ENCODE assay signal across 1 cellular context in the genomic region with DNA sequence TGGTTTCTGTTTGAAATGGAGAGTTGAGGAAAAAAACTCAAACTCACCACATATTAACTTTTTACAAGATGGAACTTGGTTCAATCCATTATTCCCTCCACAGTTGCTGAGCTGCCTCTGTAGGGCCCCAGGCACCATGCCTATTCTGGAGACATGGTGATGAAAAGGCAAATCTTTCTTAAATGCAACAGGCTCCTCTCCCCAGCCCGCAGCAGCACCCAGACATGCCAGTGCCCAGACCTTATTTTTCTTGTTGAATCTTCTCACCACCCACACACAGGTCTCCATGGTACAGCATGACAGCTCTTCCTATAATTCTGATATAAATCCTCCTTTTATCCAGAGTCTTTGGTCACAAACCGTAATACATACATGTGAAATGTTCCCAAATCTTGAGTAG.
TF ChIP-seq lines count a peak whose summit lies in the region.

No MANE protein-coding gene starts in this region.

TF ChIP-seq in GM12878, 131 proteins besides CTCF, POLR2A, EP300 and RAD21:
- TF ChIP-seq, protein P1, sequence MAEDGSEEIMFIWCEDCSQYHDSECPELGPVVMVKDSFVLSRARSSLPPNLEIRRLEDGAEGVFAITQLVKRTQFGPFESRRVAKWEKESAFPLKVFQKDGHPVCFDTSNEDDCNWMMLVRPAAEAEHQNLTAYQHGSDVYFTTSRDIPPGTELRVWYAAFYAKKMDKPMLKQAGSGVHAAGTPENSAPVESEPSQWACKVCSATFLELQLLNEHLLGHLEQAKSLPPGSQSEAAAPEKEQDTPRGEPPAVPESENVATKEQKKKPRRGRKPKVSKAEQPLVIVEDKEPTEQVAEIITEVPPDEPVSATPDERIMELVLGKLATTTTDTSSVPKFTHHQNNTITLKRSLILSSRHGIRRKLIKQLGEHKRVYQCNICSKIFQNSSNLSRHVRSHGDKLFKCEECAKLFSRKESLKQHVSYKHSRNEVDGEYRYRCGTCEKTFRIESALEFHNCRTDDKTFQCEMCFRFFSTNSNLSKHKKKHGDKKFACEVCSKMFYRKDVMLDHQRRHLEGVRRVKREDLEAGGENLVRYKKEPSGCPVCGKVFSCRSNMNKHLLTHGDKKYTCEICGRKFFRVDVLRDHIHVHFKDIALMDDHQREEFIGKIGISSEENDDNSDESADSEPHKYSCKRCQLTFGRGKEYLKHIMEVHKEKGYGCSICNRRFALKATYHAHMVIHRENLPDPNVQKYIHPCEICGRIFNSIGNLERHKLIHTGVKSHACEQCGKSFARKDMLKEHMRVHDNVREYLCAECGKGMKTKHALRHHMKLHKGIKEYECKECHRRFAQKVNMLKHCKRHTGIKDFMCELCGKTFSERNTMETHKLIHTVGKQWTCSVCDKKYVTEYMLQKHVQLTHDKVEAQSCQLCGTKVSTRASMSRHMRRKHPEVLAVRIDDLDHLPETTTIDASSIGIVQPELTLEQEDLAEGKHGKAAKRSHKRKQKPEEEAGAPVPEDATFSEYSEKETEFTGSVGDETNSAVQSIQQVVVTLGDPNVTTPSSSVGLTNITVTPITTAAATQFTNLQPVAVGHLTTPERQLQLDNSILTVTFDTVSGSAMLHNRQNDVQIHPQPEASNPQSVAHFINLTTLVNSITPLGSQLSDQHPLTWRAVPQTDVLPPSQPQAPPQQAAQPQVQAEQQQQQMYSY (CRISPR knock-in tag; IDR thresholded peaks at IDR 0.05): no peak
- 0 out of 2 replicates have a peak, but pooled peaks have one; percentile 10 for TF ChIP-seq CHD1 (IDR thresholded peaks at IDR 0.05; ENCODE audit: low read depth, low read length)
